In genomic region chr6:25344827-25345226, GRCh38 we compare ENCODE assay signal across 23 cellular contexts.
"Had no signal": no experiment of that assay in that cellular context is flagged by ENCODE, and none has a peak within 500 bp of the region (broad histone marks: within the 10 kb centered on the region; RNA-seq: fewer than 3 reads in every experiment).

No MANE protein-coding gene starts in this region.

- H3K9me3 ChIP-seq: SK-N-SH had no signal

- H3K9me3 Mint-ChIP-seq: IgD-negative memory B cell had no signal

- H3K4me3 ChIP-seq: K562 had no signal

- H3K9me2 ChIP-seq: SK-N-SH had no signal

- H3K27me3 Mint-ChIP-seq: IgD-negative memory B cell had no signal

- H3K27ac Mint-ChIP-seq: IgD-negative memory B cell had no signal

- DNase-seq: Kasumi-1, MM.1S, NCI-H1092 treated with DMSO at 0.1 percent for 48 hours, NCI-H1436, NCI-H187, NCI-H2029, NCI-H2081 treated with DMSO at 0.1 percent for 48 hours, NCI-H2171, NCI-H226, NCI-H446, NCI-H510A, NCI-H524 treated with DMSO at 0.1 percent for 48 hours, NCI-H69, NCI-H774, SHP77, SK-N-SH, SW 1271 had no signal

- ATAC-seq: K562, Panc1 had no signal

- H3K4me3 Mint-ChIP-seq: IgD-negative memory B cell had no signal

- H3K9ac ChIP-seq: KMS-11, SK-N-SH had no signal

- H3K4me2 ChIP-seq: KMS-11, SK-N-SH had no signal

- H3K27ac ChIP-seq: HL-60, KMS-11, RWPE1 had no signal

- H3K36me3 Mint-ChIP-seq: IgD-negative memory B cell had no signal
